ENCODE assay signal across 30 cellular contexts in the genomic region with DNA sequence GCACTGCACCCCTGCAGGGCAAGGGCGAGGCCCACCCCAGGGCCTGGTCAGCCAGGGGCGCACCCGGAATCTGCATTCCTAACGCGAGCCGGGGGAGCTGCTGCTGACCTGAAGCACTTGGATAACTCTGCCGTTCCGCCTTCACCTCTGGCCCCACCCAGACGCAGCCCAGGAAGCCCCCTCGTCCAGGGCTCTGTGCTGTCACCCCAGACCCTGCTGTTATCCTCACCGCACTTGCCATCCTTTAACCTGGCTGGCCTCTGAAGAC. TPM values are rescaled to one million over a fixed set of nuclear protein-coding genes. Genes with fewer than 3 reads are reported as not detected.
"Had no signal": no experiment of that assay in that cellular context is flagged by ENCODE, and none has a peak within 500 bp of the region (broad histone marks: within the 10 kb centered on the region; RNA-seq: fewer than 3 reads in every experiment).

No MANE protein-coding gene starts in this region.

- H3K9me3 Mint-ChIP-seq: activated CD4-positive, alpha-beta memory T cell treated with anti-CD3 and anti-CD28 coated beads, Interleukin-2, amount 10 ng/mL, durations not matched to agents 7 days and 5 days; activated naive CD4-positive, alpha-beta T cell treated with anti-CD3 and anti-CD28 coated beads for 36 hours; activated T-helper 17 cell treated with anti-CD3 and anti-CD28 coated beads, Interleukin-2, amount 50 U/mL, for 72 hours; T-cell had no signal

- H3K36me3 Mint-ChIP-seq: activated naive CD8-positive, alpha-beta T cell; T-cell had no signal

- H3K27ac ChIP-seq: brain microvascular endothelial cell, cardiac muscle cell, SK-N-MC had no signal

- DNase-seq: activated CD4-positive, alpha-beta memory T cell treated with anti-CD3 and anti-CD28 coated beads, Interleukin-2, amount 10 ng/mL, durations not matched to agents 7 days and 5 days; activated CD4-positive, alpha-beta T cell treated with anti-CD3 and anti-CD28 coated beads for 36 hours; activated CD4-positive, alpha-beta T cell treated with anti-CD3 and anti-CD28 coated beads, Interleukin-2, amount 50 U/mL, for 1 hour; activated gamma-delta T cell; activated naive CD4-positive, alpha-beta T cell treated with anti-CD3 and anti-CD28 coated beads for 36 hours; activated T-cell treated with anti-CD3 and anti-CD28 coated beads for 4 hours; activated T-cell treated with anti-CD3 and anti-CD28 coated beads, Interleukin-2, amount 50 U/mL, for 48 hours; brain microvascular endothelial cell; KBM-7; NCI-H1048; NCI-H1930; NCI-H2171; NCI-H345; NCI-H510A treated with DMSO at 0.1 percent for 48 hours; NCI-H69; NK-92 treated with Interleukin-12 subunit alpha and Interleukin-12 subunit beta, amount 100 ng/mL, for 24 hours; OCI-M1; RPMI8226; T-cell; T-helper 2 cell; T1000 had no signal

- H3K36me3 ChIP-seq: brain microvascular endothelial cell, cardiac muscle cell had no signal

- FAIRE-seq: TTC549 had no signal

- H3K4me3 Mint-ChIP-seq: activated CD4-positive, alpha-beta memory T cell treated with anti-CD3 and anti-CD28 coated beads, Interleukin-2, amount 10 ng/mL, durations not matched to agents 7 days and 5 days; activated CD4-positive, alpha-beta T cell treated with anti-CD3 and anti-CD28 coated beads for 36 hours; activated naive CD4-positive, alpha-beta T cell treated with anti-CD3 and anti-CD28 coated beads for 36 hours; activated naive CD8-positive, alpha-beta T cell; activated T-helper 17 cell treated with anti-CD3 and anti-CD28 coated beads, Interleukin-2, amount 50 U/mL, for 72 hours; T-cell had no signal

- H3K27ac Mint-ChIP-seq: activated CD4-positive, alpha-beta memory T cell treated with anti-CD3 and anti-CD28 coated beads, Interleukin-2, amount 10 ng/mL, durations not matched to agents 7 days and 5 days; activated CD4-positive, alpha-beta T cell treated with anti-CD3 and anti-CD28 coated beads for 36 hours; activated naive CD4-positive, alpha-beta T cell treated with anti-CD3 and anti-CD28 coated beads for 36 hours; activated naive CD8-positive, alpha-beta T cell; activated T-helper 17 cell treated with anti-CD3 and anti-CD28 coated beads, Interleukin-2, amount 50 U/mL, for 72 hours; T-cell had no signal

- H3K27me3 Mint-ChIP-seq: activated CD4-positive, alpha-beta memory T cell treated with anti-CD3 and anti-CD28 coated beads, Interleukin-2, amount 10 ng/mL, durations not matched to agents 7 days and 5 days; activated CD4-positive, alpha-beta T cell treated with anti-CD3 and anti-CD28 coated beads for 36 hours; activated naive CD8-positive, alpha-beta T cell; activated T-helper 17 cell treated with anti-CD3 and anti-CD28 coated beads, Interleukin-2, amount 50 U/mL, for 72 hours had no signal

- H3K4me3 ChIP-seq: cardiac muscle cell, SK-N-MC had no signal

- H3K27me3 ChIP-seq: cardiac muscle cell had no signal

- H3K4me1 Mint-ChIP-seq: activated CD4-positive, alpha-beta T cell treated with anti-CD3 and anti-CD28 coated beads for 36 hours; activated T-helper 17 cell treated with anti-CD3 and anti-CD28 coated beads, Interleukin-2, amount 50 U/mL, for 72 hours had no signal

RNA-seq across cellular contexts. Expression of gene PABPN1L, which starts 13.3 kb away (rescaled TPM):
- total RNA-seq: activated CD4-positive, alpha-beta memory T cell treated with anti-CD3 and anti-CD28 coated beads, Interleukin-2, amount 10 ng/mL, durations not matched to agents 7 days and 5 days; activated CD4-positive, alpha-beta T cell treated with anti-CD3 and anti-CD28 coated beads for 36 hours; activated CD8-positive, alpha-beta memory T cell treated with anti-CD3 and anti-CD28 coated beads for 36 hours; activated naive CD4-positive, alpha-beta T cell treated with anti-CD3 and anti-CD28 coated beads for 36 hours; activated T-helper 17 cell treated with anti-CD3 and anti-CD28 coated beads, Interleukin-2, amount 50 U/mL, for 72 hours; cardiac muscle cell; LHCN-M2; M059J; Right ventricle myocardium inferior; T-cell had no signal
